Comparison of ENCODE assay signal across 20 cellular contexts in genomic region chr6:108452725-108453195, GRCh38.
A peak's percentile ranks its signal among the peaks of the same experiment; 100 is the strongest.
DNase-seq lines count a peak whose midpoint lies in the region; ATAC-seq and TF ChIP-seq lines count a peak whose summit lies in the region.
"Had no signal": no experiment of that assay in that cellular context is flagged by ENCODE, and none has a peak within 500 bp of the region (broad histone marks: within the 10 kb centered on the region; RNA-seq: fewer than 3 reads in every experiment).

No MANE protein-coding gene starts in this region.

- H3K9ac ChIP-seq in NT2/D1 (ENCODE audit: insufficient read length, low read depth), result no peak overlapping the region
- H3K9ac ChIP-seq in neural progenitor cell, result no peak overlapping the region

- H2AFZ ChIP-seq in ACC112 (ENCODE audit: low read length, unreplicated experiment) (peak overlapping the region; percentile 77), neural progenitor cell (replicated peaks) (no peak overlapping the region)

- DNase-seq in NT2/D1 (ENCODE audit: low read depth, low spot score), result peak; percentile 16
- peak; percentile 50 for DNase-seq in fibroblast of gingiva (ENCODE audit: low read depth)
- DNase-seq in neural progenitor cell (ENCODE audit: low spot score), result peak; percentile 52
- no peak for DNase-seq in activated naive CD4-positive, alpha-beta T cell treated with anti-CD3 and anti-CD28 coated beads, Interleukin-2, amount 10 ng/mL, durations not matched to agents 7 days and 5 days
- DNase-seq in NOMO-1 treated with DMSO at 0.1 percent for 48 hours (lab: John Stamatoyannopoulos, UW; ENCODE audit: unreplicated experiment), result no peak
- no peak for DNase-seq in KG1 (lab: John Stamatoyannopoulos, UW)
- DNase-seq: activated B cell treated with CpG ODN at 0.5 μM for 24 hours; activated CD8-positive, alpha-beta memory T cell treated with anti-CD3 and anti-CD28 coated beads, Interleukin-2, amount 50 U/mL, for 4 hours; gastrocnemius medialis; GOT3; left lung; NCI-H2081; stimulated activated CD8-positive, alpha-beta memory T cell treated with anti-CD3 and anti-CD28 coated beads, Interleukin-4, amount 100 ng/mL, for 48 hours; SW 1271 had no signal

- H3K27me3 ChIP-seq in ACC112 (ENCODE audit: insufficient read depth, low read length) (no peaks in the 10 kb centered on the region), NT2/D1 (ENCODE audit: insufficient read depth, insufficient read length) (no peaks in the 10 kb centered on the region), neural progenitor cell (no peaks in the 10 kb centered on the region)
- H3K27me3 ChIP-seq: gastrocnemius medialis, left lung, neutrophil had no signal

- H3K27me3 Mint-ChIP-seq in neural progenitor cell (ENCODE audit: insufficient read depth, low read depth), result no peaks in the 10 kb centered on the region
- H3K27me3 Mint-ChIP-seq in activated naive CD4-positive, alpha-beta T cell treated with anti-CD3 and anti-CD28 coated beads, Interleukin-2, amount 10 ng/mL, durations not matched to agents 7 days and 5 days, result peaks cover 13% of the 10 kb centered on the region
- H3K27me3 Mint-ChIP-seq: activated B cell treated with CpG ODN at 0.5 μM for 24 hours, type B pancreatic cell had no signal

- CTCF ChIA-PET in activated naive CD4-positive, alpha-beta T cell treated with anti-CD3 and anti-CD28 coated beads, Interleukin-2, amount 10 ng/mL, durations not matched to agents 7 days and 5 days (lab: Charles Lee), result interaction anchor here (0.8 kb wide), 1 partner anchor 192 kb away, joined by 4 read pairs; the partner anchor contains the start of gene SNX3

- H3K9me3 ChIP-seq in NT2/D1 (ENCODE audit: insufficient read depth, low read length), result no peaks in the 10 kb centered on the region
- no peaks in the 10 kb centered on the region for H3K9me3 ChIP-seq in neural progenitor cell (ENCODE audit: low read depth)
- H3K9me3 ChIP-seq: gastrocnemius medialis, left lung, neutrophil had no signal

- TF ChIP-seq CTCF in neural progenitor cell (IDR thresholded peaks at IDR 0.05), result no peak

- H3K36me3 ChIP-seq in ACC112 (ENCODE audit: insufficient read depth, low read length) (no peaks in the 10 kb centered on the region), NT2/D1 (ENCODE audit: insufficient read depth, insufficient read length, low read length) (no peaks in the 10 kb centered on the region), neural progenitor cell (no peaks in the 10 kb centered on the region)
- H3K36me3 ChIP-seq: gastrocnemius medialis, left lung, neutrophil had no signal

- H3K4me1 ChIP-seq in ACC112 (ENCODE audit: control insufficient read depth, insufficient read depth, low read length, unreplicated experiment) (peaks cover 21% of the 10 kb centered on the region), NT2/D1 (ENCODE audit: insufficient read depth, insufficient read length) (no peaks in the 10 kb centered on the region), neural progenitor cell (peaks cover 12% of the 10 kb centered on the region)

- peak overlapping the region; percentile 4 for H3K4me2 ChIP-seq in neural progenitor cell

- no peaks in the 10 kb centered on the region for H3K9me3 Mint-ChIP-seq in neural progenitor cell
- H3K9me3 Mint-ChIP-seq in activated naive CD4-positive, alpha-beta T cell treated with anti-CD3 and anti-CD28 coated beads, Interleukin-2, amount 10 ng/mL, durations not matched to agents 7 days and 5 days, result no peaks in the 10 kb centered on the region
- H3K9me3 Mint-ChIP-seq: activated B cell treated with CpG ODN at 0.5 μM for 24 hours, type B pancreatic cell had no signal

- H3K79me2 ChIP-seq in ACC112 (ENCODE audit: control insufficient read depth, insufficient read depth, low read length, unreplicated experiment) (no peaks in the 10 kb centered on the region), neural progenitor cell (ENCODE audit: low read depth) (no peaks in the 10 kb centered on the region)

- no peak overlapping the region for H3K4me3 Mint-ChIP-seq in neural progenitor cell
- no peak overlapping the region for H3K4me3 Mint-ChIP-seq in activated naive CD4-positive, alpha-beta T cell treated with anti-CD3 and anti-CD28 coated beads, Interleukin-2, amount 10 ng/mL, durations not matched to agents 7 days and 5 days
- H3K4me3 Mint-ChIP-seq: activated naive CD8-positive, alpha-beta T cell; type B pancreatic cell had no signal

- H4K20me1 ChIP-seq in neural progenitor cell (ENCODE audit: low read depth), result no peaks in the 10 kb centered on the region

- H3K4me1 Mint-ChIP-seq in neural progenitor cell, result peaks cover 12% of the 10 kb centered on the region
- H3K4me1 Mint-ChIP-seq in activated naive CD4-positive, alpha-beta T cell treated with anti-CD3 and anti-CD28 coated beads, Interleukin-2, amount 10 ng/mL, durations not matched to agents 7 days and 5 days, result peaks cover 6% of the 10 kb centered on the region

- peak overlapping the region; percentile 67 for H3K27ac ChIP-seq in ACC112 (ENCODE audit: low read depth, low read length)
- no peak overlapping the region for H3K27ac ChIP-seq in neural progenitor cell
- H3K27ac ChIP-seq: left lung, neutrophil had no signal

- H3K27ac Mint-ChIP-seq in neural progenitor cell, result peak overlapping the region; percentile 33
- no peak overlapping the region for H3K27ac Mint-ChIP-seq in activated naive CD4-positive, alpha-beta T cell treated with anti-CD3 and anti-CD28 coated beads, Interleukin-2, amount 10 ng/mL, durations not matched to agents 7 days and 5 days
- H3K27ac Mint-ChIP-seq: activated naive CD8-positive, alpha-beta T cell; type B pancreatic cell had no signal

- no peaks in the 10 kb centered on the region for H3F3A ChIP-seq in neural progenitor cell (ENCODE audit: low read depth)

- no peak for ATAC-seq in GM18498 (IDR thresholded peaks at IDR 0.05; ENCODE audit: unreplicated experiment)
- ATAC-seq: gastrocnemius medialis, GM12878, left lung had no signal

- no peaks in the 10 kb centered on the region for H3K36me3 Mint-ChIP-seq in neural progenitor cell
- no peaks in the 10 kb centered on the region for H3K36me3 Mint-ChIP-seq in activated naive CD4-positive, alpha-beta T cell treated with anti-CD3 and anti-CD28 coated beads, Interleukin-2, amount 10 ng/mL, durations not matched to agents 7 days and 5 days
- H3K36me3 Mint-ChIP-seq: type B pancreatic cell had no signal

- no peak overlapping the region for H3K4me3 ChIP-seq in ACC112 (ENCODE audit: low read depth, low read length)
- H3K4me3 ChIP-seq in NT2/D1 (ENCODE audit: insufficient read length, low read depth), result no peak overlapping the region
- no peak overlapping the region for H3K4me3 ChIP-seq in neural progenitor cell
- H3K4me3 ChIP-seq: gastrocnemius medialis, GM12878, left lung had no signal

Comparison
In these comparisons a context has a peak if more than half of its experiments do, and no peak if none do; other contexts are left out.
1. DNase-seq: peak in NT2/D1 (single experiment), fibroblast of gingiva (single experiment) and neural progenitor cell (single experiment); none in activated naive CD4-positive, alpha-beta T cell treated with anti-CD3 and anti-CD28 coated beads, Interleukin-2, amount 10 ng/mL, durations not matched to agents 7 days and 5 days (single experiment), NOMO-1 treated with DMSO at 0.1 percent for 48 hours (single experiment) and KG1 (single experiment).